8 cellular contexts compared by ENCODE assay signal in the genomic region with DNA sequence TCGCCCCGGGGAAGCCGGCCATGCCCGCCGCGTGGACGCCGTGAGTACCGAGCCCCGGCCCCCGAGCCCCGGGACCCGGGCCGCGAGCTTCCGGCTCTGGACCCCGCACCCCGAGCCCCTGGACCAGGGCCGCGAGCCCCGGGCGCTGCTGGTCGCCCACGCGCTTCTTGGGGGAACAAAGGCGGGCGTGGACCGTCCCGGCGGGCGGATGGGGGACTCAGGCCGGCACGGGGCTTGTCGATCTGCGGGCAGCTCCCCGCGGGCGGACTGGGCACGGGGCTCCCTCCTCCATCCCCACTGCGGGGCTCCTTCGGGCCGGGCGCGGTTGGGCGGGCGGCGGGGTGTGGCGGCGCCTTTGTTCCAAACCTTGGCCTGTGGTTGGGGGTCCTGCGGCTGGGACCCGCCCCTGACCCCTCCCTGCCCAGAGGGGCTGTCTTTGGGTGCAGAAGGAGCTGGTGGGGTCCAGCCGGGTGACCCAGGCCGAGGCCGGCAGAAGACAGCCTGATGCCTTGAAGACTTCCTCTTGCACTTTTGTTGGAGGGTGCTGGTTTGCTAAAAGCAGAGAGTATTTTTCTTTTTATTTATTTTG. TPM values are rescaled to one million over a fixed set of nuclear protein-coding genes. Genes with fewer than 3 reads are reported as not detected.
A peak's percentile ranks its signal among the peaks of the same experiment; 100 is the strongest.
DNase-seq lines count a peak whose midpoint lies in the region; ATAC-seq, FAIRE-seq and TF ChIP-seq lines count a peak whose summit lies in the region.

No MANE protein-coding gene starts in this region.

- no peak for TF ChIP-seq EP300 in upper lobe of left lung (IDR thresholded peaks at IDR 0.05)

- no peak for FAIRE-seq in astrocyte (lab: Jason Lieb, UNC)

- H3K9ac ChIP-seq in astrocyte (ENCODE audit: low read length): peak overlapping the region; percentile 85

- peak overlapping the region; percentile 42 for H3K27ac ChIP-seq in astrocyte (ENCODE audit: low read depth, low read length)
- peak overlapping the region in 3 of 4 donors; percentile 58 to 73 (median 67) for H3K27ac ChIP-seq in upper lobe of left lung

- no peaks in the 10 kb centered on the region for H3K9me3 Mint-ChIP-seq in activated CD8-positive, alpha-beta memory T cell treated with anti-CD3 and anti-CD28 coated beads, Interleukin-2, amount 10 ng/mL, durations not matched to agents 7 days and 5 days (ENCODE audit: low read depth)
- peaks cover 11% of the 10 kb centered on the region for H3K9me3 Mint-ChIP-seq in astrocyte (ENCODE audit: unreplicated experiment)

- peak overlapping the region; percentile 88 for H3K4me2 ChIP-seq in astrocyte (ENCODE audit: low read length)

- H3K4me1 ChIP-seq in astrocyte (ENCODE audit: insufficient read depth, low read length): peaks cover 4% of the 10 kb centered on the region
- H3K4me1 ChIP-seq in upper lobe of left lung: peaks cover 26 to 48% (median 37%) of the 10 kb centered on the region in 4 donors

- no peak overlapping the region for H3K27ac Mint-ChIP-seq in activated CD8-positive, alpha-beta memory T cell treated with anti-CD3 and anti-CD28 coated beads, Interleukin-2, amount 10 ng/mL, durations not matched to agents 7 days and 5 days
- H3K27ac Mint-ChIP-seq in astrocyte (ENCODE audit: unreplicated experiment): no peak overlapping the region

- H3K4me3 Mint-ChIP-seq in activated CD8-positive, alpha-beta memory T cell treated with anti-CD3 and anti-CD28 coated beads, Interleukin-2, amount 10 ng/mL, durations not matched to agents 7 days and 5 days: peak overlapping the region; percentile 52
- H3K4me3 Mint-ChIP-seq in astrocyte (ENCODE audit: unreplicated experiment): peak overlapping the region; percentile 80

- H3K4me3 ChIP-seq in astrocyte (ENCODE audit: insufficient read depth, low read depth, low read length) (peak overlapping the region; percentile 71), upper lobe of left lung (peak overlapping the region; percentile 40 to 68 (median 58))

- WGBS in upper lobe of left lung, 2 donors: 5 to 17% methylated on average over 9 to 40 of the region's 54 CpGs

- H4K20me1 ChIP-seq in astrocyte (ENCODE audit: insufficient read depth, low read length): peaks cover 33% of the 10 kb centered on the region

- H3K36me3 ChIP-seq in astrocyte (ENCODE audit: insufficient read depth, low read length) (peaks cover 2% of the 10 kb centered on the region), upper lobe of left lung (peaks cover 3 to 34% (median 21%) of the 10 kb centered on the region in 4 donors)

- TF ChIP-seq POLR2A in upper lobe of left lung (IDR thresholded peaks at IDR 0.05): no peak

- TF ChIP-seq CTCF in astrocyte (IDR thresholded peaks at IDR 0.05; ENCODE audit: insufficient read depth, low read depth, low read length): no peak
- no peak for TF ChIP-seq CTCF in upper lobe of left lung (IDR thresholded peaks at IDR 0.05)

- no peak for DNase-seq in activated CD8-positive, alpha-beta memory T cell treated with anti-CD3 and anti-CD28 coated beads, Interleukin-2, amount 10 ng/mL, durations not matched to agents 7 days and 5 days
- no peak for DNase-seq in activated CD8-positive, alpha-beta memory T cell treated with anti-CD3 and anti-CD28 coated beads for 24 hours
- DNase-seq in astrocyte (ENCODE audit: low read depth) (no peak), left kidney (ENCODE audit: low read depth, low spot score) (peak; percentile 69), upper lobe of left lung (peak in 1 of 2 donors; percentile 89), ecto neural progenitor cell (ENCODE audit: low spot score) (no peak), DMS153 treated with DMSO at 0.1 percent for 48 hours (lab: John Stamatoyannopoulos, UW; ENCODE audit: unreplicated experiment) (no peak)

- peak overlapping the region; percentile 37 for H2AFZ ChIP-seq in astrocyte (ENCODE audit: low read depth, low read length)

- H3K27me3 ChIP-seq in astrocyte (ENCODE audit: insufficient read depth, low read length) (no peaks in the 10 kb centered on the region), upper lobe of left lung (no peaks in the 10 kb centered on the region)

- peaks cover 22% of the 10 kb centered on the region for H3K36me3 Mint-ChIP-seq in activated CD8-positive, alpha-beta memory T cell treated with anti-CD3 and anti-CD28 coated beads, Interleukin-2, amount 10 ng/mL, durations not matched to agents 7 days and 5 days
- H3K36me3 Mint-ChIP-seq in astrocyte (ENCODE audit: low read depth, unreplicated experiment): peaks cover 12% of the 10 kb centered on the region

- no peaks in the 10 kb centered on the region for H3K27me3 Mint-ChIP-seq in activated CD8-positive, alpha-beta memory T cell treated with anti-CD3 and anti-CD28 coated beads, Interleukin-2, amount 10 ng/mL, durations not matched to agents 7 days and 5 days
- H3K27me3 Mint-ChIP-seq in astrocyte (ENCODE audit: low read depth, unreplicated experiment): no peaks in the 10 kb centered on the region

- peak; percentile 4 for ATAC-seq in activated CD8-positive, alpha-beta memory T cell treated with anti-CD3 and anti-CD28 coated beads, Interleukin-2, amount 10 ng/mL, durations not matched to agents 7 days and 5 days
- ATAC-seq in upper lobe of left lung (ENCODE audit: low FRiP score in 2 of 2) (peak in 1 of 2 donors; percentile 34), HG02798 (IDR thresholded peaks at IDR 0.05; ENCODE audit: poor library complexity, unreplicated experiment) (no peak)

- peaks cover 52% of the 10 kb centered on the region for H3K4me1 Mint-ChIP-seq in activated CD8-positive, alpha-beta memory T cell treated with anti-CD3 and anti-CD28 coated beads, Interleukin-2, amount 10 ng/mL, durations not matched to agents 7 days and 5 days
- H3K4me1 Mint-ChIP-seq in astrocyte (ENCODE audit: low read depth, unreplicated experiment): no peaks in the 10 kb centered on the region

- CTCF ChIA-PET in activated CD8-positive, alpha-beta memory T cell treated with anti-CD3 and anti-CD28 coated beads, Interleukin-2, amount 10 ng/mL, durations not matched to agents 7 days and 5 days (lab: Charles Lee): interaction anchor here (0.7 to 2.3 kb wide), 6 partner anchors 19 to 55 kb away, joined by 3 to 10 read pairs (median 3); no protein-coding TSS in a partner anchor

- H3K79me2 ChIP-seq in astrocyte (ENCODE audit: insufficient read depth, low read length): peaks cover 52% of the 10 kb centered on the region

- H3K9me3 ChIP-seq in astrocyte (ENCODE audit: insufficient read depth, low read depth, low read length) (peaks cover 4% of the 10 kb centered on the region), upper lobe of left lung (no peaks in the 10 kb centered on the region)

RNA-seq across cellular contexts. Expression of a gene that starts 25.2 kb away (rescaled TPM):
- 100 to 1,000 TPM; 251 to 260 TPM for total RNA-seq in activated CD8-positive, alpha-beta memory T cell treated with anti-CD3 and anti-CD28 coated beads, Interleukin-2, amount 10 ng/mL, durations not matched to agents 7 days and 5 days
- total RNA-seq in astrocyte: 258 and 280 TPM in 2 replicates
- 100 to 1,000 TPM; 184 to 651 (median 290) TPM for total RNA-seq in upper lobe of left lung

RNA-seq across cellular contexts. Expression of a gene that starts 25.6 kb away (rescaled TPM):
- 100 to 1,000 TPM in 1 of 2 experiments, 10 to 100 TPM in 1; 88.0 to 105 TPM for total RNA-seq in activated CD8-positive, alpha-beta memory T cell treated with anti-CD3 and anti-CD28 coated beads, Interleukin-2, amount 10 ng/mL, durations not matched to agents 7 days and 5 days
- total RNA-seq in astrocyte: 33.7 and 35.0 TPM in 2 replicates
- 100 to 1,000 TPM in 3 of 6 donors, 10 to 100 TPM in 3; 59.1 to 358 (median 103) TPM for total RNA-seq in upper lobe of left lung
